In genomic region chr2:188023035-188023434, GRCh38 we compare ENCODE assay signal across 29 cellular contexts.
"Had no signal": no experiment of that assay in that cellular context is flagged by ENCODE, and none has a peak within 500 bp of the region (broad histone marks: within the 10 kb centered on the region; RNA-seq: fewer than 3 reads in every experiment).

No MANE protein-coding gene starts in this region.

- H3K9me3 ChIP-seq: suprapubic skin, testis, thoracic aorta, thyroid gland, transverse colon, upper lobe of left lung, upper lobe of right lung, uterus, vagina had no signal

- H3K36me3 Mint-ChIP-seq: stimulated activated effector memory CD8-positive, alpha-beta T cell treated with anti-CD3 and anti-CD28 coated beads, Interleukin-12 subunit alpha, Interleukin-12 subunit beta, amount 100 ng/mL, for 72 hours; stimulated activated memory B cell treated with anti-CD40 and anti-IgM and Interleukin-4, amounts not matched to agents 10 μg/mL and 1 μg/mL and 100 μg/mL, for 72 hours; stimulated activated naive B cell treated with anti-CD40 and anti-IgM and Interleukin-4, amounts not matched to agents 10 μg/mL and 1 μg/mL and 100 μg/mL, for 72 hours; type B pancreatic cell had no signal

- H3K4me3 ChIP-seq: stomach, suprapubic skin, testis, thoracic aorta, thyroid gland, tibial artery, tibial nerve, transverse colon, upper lobe of left lung, upper lobe of right lung, uterus, vagina had no signal

- H3K27me3 ChIP-seq: stomach, suprapubic skin, testis, thyroid gland, tibial artery, tibial nerve, transverse colon, upper lobe of left lung, upper lobe of right lung, uterus, vagina had no signal

- ATAC-seq: stimulated activated effector memory CD8-positive, alpha-beta T cell treated with anti-CD3 and anti-CD28 coated beads, Interleukin-12 subunit alpha, Interleukin-12 subunit beta, amount 100 ng/mL, for 72 hours; stimulated activated memory B cell treated with anti-CD40 and anti-IgM and Interleukin-4, amounts not matched to agents 10 μg/mL and 1 μg/mL and 100 μg/mL, for 72 hours; stimulated activated naive B cell treated with anti-CD40 and anti-IgM and Interleukin-4, amounts not matched to agents 10 μg/mL and 1 μg/mL and 100 μg/mL, for 72 hours; stimulated activated naive CD8-positive, alpha-beta T cell treated with anti-CD3 and anti-CD28 coated beads, Interleukin-15, amount 100 ng/mL, for 72 hours; stimulated activated naive CD8-positive, alpha-beta T cell treated with anti-CD3 and anti-CD28 coated beads, Interleukin-15, Interleukin-2, amounts not matched to agents 100 U/mL and 50 U/mL, for 24 hours; upper lobe of right lung had no signal

- H3K36me3 ChIP-seq: stomach, suprapubic skin, thoracic aorta, thyroid gland, tibial artery, tibial nerve, transverse colon, upper lobe of left lung, upper lobe of right lung, uterus, vagina had no signal

- H3K27me3 Mint-ChIP-seq: stimulated activated memory B cell treated with anti-CD40 and anti-IgM and Interleukin-4, amounts not matched to agents 10 μg/mL and 1 μg/mL and 100 μg/mL, for 72 hours; stimulated activated naive B cell treated with anti-CD40 and anti-IgM and Interleukin-4, amounts not matched to agents 10 μg/mL and 1 μg/mL and 100 μg/mL, for 72 hours; stimulated activated naive CD8-positive, alpha-beta T cell treated with anti-CD3 and anti-CD28 coated beads, Interleukin-15, amount 100 ng/mL, for 72 hours; stimulated activated naive CD8-positive, alpha-beta T cell treated with anti-CD3 and anti-CD28 coated beads, Interleukin-15, Interleukin-2, amounts not matched to agents 100 ng/mL and 50 ng/mL, for 24 hours; type B pancreatic cell had no signal

- H3K4me1 ChIP-seq: stomach, suprapubic skin, testis, thyroid gland, tibial artery, tibial nerve, transverse colon, upper lobe of left lung, upper lobe of right lung, uterus, vagina had no signal

- DNase-seq: stimulated activated CD4-positive, alpha-beta T cell treated with anti-CD3 and anti-CD28 coated beads, Interleukin-2, amount 100 ng/mL, for 48 hours; stimulated activated CD4-positive, alpha-beta T cell treated with anti-CD3 and anti-CD28 coated beads, Interleukin-4, amount 100 ng/mL, for 1 hour; stimulated activated CD4-positive, alpha-beta T cell treated with anti-CD3 and anti-CD28 coated beads, Interleukin-4, amount 100 ng/mL, for 24 hours; stimulated activated CD4-positive, alpha-beta T cell treated with anti-CD3 and anti-CD28 coated beads, Interleukin-4, amount 100 ng/mL, for 4 hours; stimulated activated CD8-positive, alpha-beta memory T cell treated with anti-CD3 and anti-CD28 coated beads, Interleukin-4, amount 100 ng/mL, for 48 hours; stimulated activated naive B cell treated with anti-CD40 and anti-IgM and Interleukin-4, amounts not matched to agents 10 μg/mL and 1 μg/mL and 100 μg/mL, for 72 hours; stimulated activated naive CD4-positive, alpha-beta T cell; stimulated activated naive CD4-positive, alpha-beta T cell treated with Interleukin-2 at 50 U/mL for 16 hours; stimulated activated naive CD8-positive, alpha-beta T cell treated with anti-CD3 and anti-CD28 coated beads, Interleukin-15, amount 100 ng/mL, for 72 hours; stimulated activated naive CD8-positive, alpha-beta T cell treated with anti-CD3 and anti-CD28 coated beads, Interleukin-15, Interleukin-2, amounts not matched to agents 100 U/mL and 50 U/mL, for 24 hours; stomach; substantia nigra; testis; thyroid gland; tibial artery; transverse colon; trophoblast cell; upper lobe of left lung; upper lobe of right lung; uterus had no signal

- FAIRE-seq: urothelium cell line had no signal

- H3K4me1 Mint-ChIP-seq: stimulated activated effector memory CD8-positive, alpha-beta T cell treated with anti-CD3 and anti-CD28 coated beads, Interleukin-12 subunit alpha, Interleukin-12 subunit beta, amount 100 ng/mL, for 72 hours; stimulated activated memory B cell treated with anti-CD40 and anti-IgM and Interleukin-4, amounts not matched to agents 10 μg/mL and 1 μg/mL and 100 μg/mL, for 72 hours; stimulated activated naive B cell treated with anti-CD40 and anti-IgM and Interleukin-4, amounts not matched to agents 10 μg/mL and 1 μg/mL and 100 μg/mL, for 72 hours; stimulated activated naive CD8-positive, alpha-beta T cell treated with anti-CD3 and anti-CD28 coated beads, Interleukin-15, amount 100 ng/mL, for 72 hours had no signal

- H3K27ac Mint-ChIP-seq: stimulated activated effector memory CD8-positive, alpha-beta T cell treated with anti-CD3 and anti-CD28 coated beads, Interleukin-12 subunit alpha, Interleukin-12 subunit beta, amount 100 ng/mL, for 72 hours; stimulated activated memory B cell treated with anti-CD40 and anti-IgM and Interleukin-4, amounts not matched to agents 10 μg/mL and 1 μg/mL and 100 μg/mL, for 72 hours; stimulated activated naive B cell treated with anti-CD40 and anti-IgM and Interleukin-4, amounts not matched to agents 10 μg/mL and 1 μg/mL and 100 μg/mL, for 72 hours; stimulated activated naive CD8-positive, alpha-beta T cell treated with anti-CD3 and anti-CD28 coated beads, Interleukin-15, amount 100 ng/mL, for 72 hours; stimulated activated naive CD8-positive, alpha-beta T cell treated with anti-CD3 and anti-CD28 coated beads, Interleukin-15, Interleukin-2, amounts not matched to agents 100 ng/mL and 50 ng/mL, for 24 hours; type B pancreatic cell had no signal

- H3K27ac ChIP-seq: stomach, suprapubic skin, testis, thoracic aorta, thyroid gland, tibial artery, tibial nerve, transverse colon, upper lobe of left lung, upper lobe of right lung, uterus, vagina had no signal

- H3K4me3 Mint-ChIP-seq: stimulated activated effector memory CD8-positive, alpha-beta T cell treated with anti-CD3 and anti-CD28 coated beads, Interleukin-12 subunit alpha, Interleukin-12 subunit beta, amount 100 ng/mL, for 72 hours; stimulated activated memory B cell treated with anti-CD40 and anti-IgM and Interleukin-4, amounts not matched to agents 10 μg/mL and 1 μg/mL and 100 μg/mL, for 72 hours; stimulated activated naive B cell treated with anti-CD40 and anti-IgM and Interleukin-4, amounts not matched to agents 10 μg/mL and 1 μg/mL and 100 μg/mL, for 72 hours; stimulated activated naive CD8-positive, alpha-beta T cell treated with anti-CD3 and anti-CD28 coated beads, Interleukin-15, amount 100 ng/mL, for 72 hours; stimulated activated naive CD8-positive, alpha-beta T cell treated with anti-CD3 and anti-CD28 coated beads, Interleukin-15, Interleukin-2, amounts not matched to agents 100 ng/mL and 50 ng/mL, for 24 hours; type B pancreatic cell had no signal
